12 cellular contexts compared by ENCODE assay signal in genomic region chr10:75540357-75541335, GRCh38.
DNase-seq lines count a peak whose midpoint lies in the region; ATAC-seq and TF ChIP-seq lines count a peak whose summit lies in the region.
"Had no signal": no experiment of that assay in that cellular context is flagged by ENCODE, and none has a peak within 500 bp of the region (broad histone marks: within the 10 kb centered on the region; RNA-seq: fewer than 3 reads in every experiment).

No MANE protein-coding gene starts in this region.

- H3K27ac ChIP-seq in 22Rv1: no peak overlapping the region
- H3K27ac ChIP-seq: breast epithelium, SJSA1 had no signal

- DNase-seq in fibroblast of the aortic adventitia (ENCODE audit: low read depth) (no peak), NCI-H2227 (lab: John Stamatoyannopoulos, UW; ENCODE audit: unreplicated experiment) (no peak)
- DNase-seq in stimulated activated naive CD8-positive, alpha-beta T cell treated with anti-CD3 and anti-CD28 coated beads, Interleukin-15, amount 100 ng/mL, for 72 hours: no peak
- DNase-seq: kidney glomerular epithelial cell, NCI-H2081 treated with DMSO at 0.1 percent for 48 hours had no signal

- ATAC-seq in GM21723 (IDR thresholded peaks at IDR 0.05; ENCODE audit: unreplicated experiment) (peak; percentile 62), GM21390 (IDR thresholded peaks at IDR 0.05; ENCODE audit: unreplicated experiment) (no peak), esophagus mucosa (no peak)
- ATAC-seq in stimulated activated naive CD8-positive, alpha-beta T cell treated with anti-CD3 and anti-CD28 coated beads, Interleukin-15, amount 100 ng/mL, for 72 hours: no peak

- no peaks in the 10 kb centered on the region for H3K27me3 ChIP-seq in Loucy (ENCODE audit: insufficient read depth, low read length, poor library complexity, severe bottlenecking)
- H3K27me3 ChIP-seq: breast epithelium had no signal

- H3K27me3 Mint-ChIP-seq in stimulated activated naive CD8-positive, alpha-beta T cell treated with anti-CD3 and anti-CD28 coated beads, Interleukin-15, amount 100 ng/mL, for 72 hours: peaks cover 7% of the 10 kb centered on the region

- no peaks in the 10 kb centered on the region for H3K36me3 ChIP-seq in Loucy (ENCODE audit: insufficient read depth, low read length)
- H3K36me3 ChIP-seq: breast epithelium, SJSA1 had no signal

- H3K9me3 ChIP-seq in Loucy (ENCODE audit: insufficient read depth, low read depth, low read length): no peaks in the 10 kb centered on the region
- H3K9me3 ChIP-seq: breast epithelium, SJSA1 had no signal

- H4K20me1 ChIP-seq in Loucy (ENCODE audit: insufficient read depth, low read length, poor library complexity, severe bottlenecking): no peaks in the 10 kb centered on the region

- H3K9me3 Mint-ChIP-seq in stimulated activated naive CD8-positive, alpha-beta T cell treated with anti-CD3 and anti-CD28 coated beads, Interleukin-15, amount 100 ng/mL, for 72 hours: no peaks in the 10 kb centered on the region

- H3K4me1 ChIP-seq in Loucy (ENCODE audit: insufficient read depth, low read length, poor library complexity, severe bottlenecking): peaks cover 19% of the 10 kb centered on the region
- H3K4me1 ChIP-seq: breast epithelium had no signal

- H3K9ac ChIP-seq in Loucy (ENCODE audit: low read depth, low read length, poor library complexity, severe bottlenecking): no peak overlapping the region

- no peaks in the 10 kb centered on the region for H3K79me2 ChIP-seq in Loucy (ENCODE audit: insufficient read depth, low read length)

- H3K4me1 Mint-ChIP-seq in stimulated activated naive CD8-positive, alpha-beta T cell treated with anti-CD3 and anti-CD28 coated beads, Interleukin-15, amount 100 ng/mL, for 72 hours: no peaks in the 10 kb centered on the region

- H3K9me2 ChIP-seq in Loucy (replicated peaks; ENCODE audit: low read depth, low read length): no peaks in the 10 kb centered on the region

- H2AFZ ChIP-seq in Loucy (ENCODE audit: low read length): no peak overlapping the region

- H3K4me2 ChIP-seq in Loucy (ENCODE audit: low read depth, low read length, poor library complexity, severe bottlenecking): no peak overlapping the region

- TF ChIP-seq CTCF in 22Rv1 (IDR thresholded peaks at IDR 0.05) (peak; percentile 22; the same call in 1 of the 2 replicates), Loucy (conservative IDR thresholded peaks at IDR 0.05; ENCODE audit: low read length) (peak; percentile 51), fibroblast of the aortic adventitia (IDR thresholded peaks at IDR 0.05; ENCODE audit: insufficient read depth, low read length) (peak; percentile 28)

- H3F3A ChIP-seq in Loucy (ENCODE audit: low read depth): no peaks in the 10 kb centered on the region

- no peak overlapping the region for H3K27ac Mint-ChIP-seq in stimulated activated naive CD8-positive, alpha-beta T cell treated with anti-CD3 and anti-CD28 coated beads, Interleukin-15, amount 100 ng/mL, for 72 hours

- H3K4me3 Mint-ChIP-seq in stimulated activated naive CD8-positive, alpha-beta T cell treated with anti-CD3 and anti-CD28 coated beads, Interleukin-15, amount 100 ng/mL, for 72 hours: no peak overlapping the region

- H3K4me3 ChIP-seq in Loucy (ENCODE audit: low read length, poor library complexity, severe bottlenecking) (no peak overlapping the region), fibroblast of the aortic adventitia (ENCODE audit: low read depth, low read length) (no peak overlapping the region)
- H3K4me3 ChIP-seq: breast epithelium, SJSA1 had no signal
